Comparison of ENCODE assay signal across 18 cellular contexts in genomic region chr19:31570718-31571117, GRCh38.
DNase-seq lines count a peak whose midpoint lies in the region; ATAC-seq and TF ChIP-seq lines count a peak whose summit lies in the region.
"Had no signal": no experiment of that assay in that cellular context is flagged by ENCODE, and none has a peak within 500 bp of the region (broad histone marks: within the 10 kb centered on the region; RNA-seq: fewer than 3 reads in every experiment).

No MANE protein-coding gene starts in this region.

- H3K36me3 ChIP-seq in heart right ventricle (no peaks in the 10 kb centered on the region), sigmoid colon (no peaks in the 10 kb centered on the region), osteoblast (ENCODE audit: insufficient read depth, low read length) (no peaks in the 10 kb centered on the region)
- H3K36me3 ChIP-seq: BE2C had no signal

- TF ChIP-seq CTCF in heart right ventricle (IDR thresholded peaks at IDR 0.05) (no peak), coronary artery (IDR thresholded peaks at IDR 0.05) (no peak), sigmoid colon (IDR thresholded peaks at IDR 0.05) (no peak), osteoblast (IDR thresholded peaks at IDR 0.05; ENCODE audit: extremely low read depth, low read depth, low read length) (no peak)

- intact Hi-C loops in cardiac septum (cut with DNase I) (no loop called here), heart right ventricle (cut with DNase I) (no loop called here), sigmoid colon (cut with DNase I) (no loop called here)

- no peak for TF ChIP-seq EP300 in sigmoid colon (IDR thresholded peaks at IDR 0.05)

- H3K9me3 ChIP-seq in heart right ventricle (no peaks in the 10 kb centered on the region), sigmoid colon (no peaks in the 10 kb centered on the region), osteoblast (ENCODE audit: low read depth, low read length) (no peaks in the 10 kb centered on the region)
- H3K9me3 ChIP-seq: BE2C had no signal

- H3K27ac ChIP-seq in heart right ventricle (no peak overlapping the region), coronary artery (no peak overlapping the region), sigmoid colon (no peak overlapping the region), osteoblast (ENCODE audit: low read depth, low read length) (no peak overlapping the region)
- H3K27ac ChIP-seq: 22Rv1, HL-60 had no signal

- no peak overlapping the region for H3K4me3 ChIP-seq in heart right ventricle
- no peak overlapping the region for H3K4me3 ChIP-seq in coronary artery
- no peak overlapping the region for H3K4me3 ChIP-seq in sigmoid colon
- no peak overlapping the region for H3K4me3 ChIP-seq in osteoblast (ENCODE audit: insufficient read depth, low read length)
- H3K4me3 ChIP-seq: GM12878 had no signal

- H3K4me1 ChIP-seq in heart right ventricle: no peaks in the 10 kb centered on the region
- H3K4me1 ChIP-seq in sigmoid colon: no peaks in the 10 kb centered on the region
- no peaks in the 10 kb centered on the region for H3K4me1 ChIP-seq in osteoblast (ENCODE audit: insufficient read depth, low read length)
- H3K4me1 ChIP-seq: BE2C had no signal

- no peaks in the 10 kb centered on the region for H3K79me2 ChIP-seq in osteoblast (ENCODE audit: insufficient read depth, low read length)

- H4K20me1 ChIP-seq in osteoblast (ENCODE audit: insufficient read depth, low read length): no peaks in the 10 kb centered on the region

- TF ChIP-seq POLR2A in sigmoid colon (IDR thresholded peaks at IDR 0.05): no peak

- H2AFZ ChIP-seq in osteoblast (ENCODE audit: low read length): no peak overlapping the region

- no peak overlapping the region for H3K4me2 ChIP-seq in osteoblast (ENCODE audit: insufficient read depth, low read length)

- ATAC-seq in heart right ventricle: no peak
- no peak for ATAC-seq in GM18867 (IDR thresholded peaks at IDR 0.05; ENCODE audit: unreplicated experiment)
- no peak for ATAC-seq in GM21619 (IDR thresholded peaks at IDR 0.05; ENCODE audit: unreplicated experiment)
- ATAC-seq: GM12878 had no signal

- H3K27me3 ChIP-seq in heart right ventricle (peaks cover 0 to 33% (median 0%) of the 10 kb centered on the region in 7 donors), sigmoid colon (no peaks in the 10 kb centered on the region), osteoblast (ENCODE audit: insufficient read depth, low read length) (no peaks in the 10 kb centered on the region)
- H3K27me3 ChIP-seq: BE2C had no signal

- DNase-seq in cardiac septum (ENCODE audit: low spot score): peak; percentile 33
- DNase-seq in heart right ventricle: no peak
- DNase-seq in coronary artery (ENCODE audit: low spot score): peak; percentile 36
- peak; percentile 34 for DNase-seq in islet precursor cell
- peak; percentile 25 for DNase-seq in sigmoid colon
- no peak for DNase-seq in osteoblast (ENCODE audit: insufficient read length, low spot score, missing footprints)
- DNase-seq: ACHN; BE2C; CD4-positive, alpha-beta memory T cell; DMS79; GOT3; HCEC 1CT; HFFc6 had no signal

- 78 to 80% methylated on average over 4 of the region's 4 CpGs for WGBS in heart right ventricle, 2 donors
- WGBS in sigmoid colon, 2 donors: 71 to 82% methylated on average over 4 of the region's 4 CpGs

Comparison
In these comparisons a context has a peak if more than half of its experiments do, and no peak if none do; other contexts are left out.
1. DNase-seq: peak in cardiac septum (single experiment), coronary artery (single experiment), islet precursor cell (single experiment) and sigmoid colon (single experiment); none in heart right ventricle (0 of 2) and osteoblast (single experiment).